15 cellular contexts compared by ENCODE assay signal in the genomic region with DNA sequence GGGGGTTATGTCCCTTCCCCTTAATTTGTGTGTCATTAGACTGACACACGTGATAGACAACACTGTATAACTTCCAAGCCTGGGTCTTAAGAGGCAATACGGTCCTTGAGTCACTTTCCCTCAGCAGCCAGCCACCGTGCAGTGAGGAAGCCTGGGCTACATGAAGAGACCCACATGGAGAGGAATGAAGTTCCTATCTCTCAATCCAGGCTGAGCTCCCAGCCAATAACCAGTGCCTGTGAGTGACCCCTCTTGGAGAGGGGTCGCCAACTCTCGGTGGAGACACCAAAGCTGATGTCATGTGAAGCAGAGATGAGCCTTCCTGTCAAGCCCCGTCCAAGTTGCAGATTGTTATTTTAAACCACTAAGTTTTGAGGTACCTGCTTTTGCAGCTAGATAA.
"Had no signal": no experiment of that assay in that cellular context is flagged by ENCODE, and none has a peak within 500 bp of the region (broad histone marks: within the 10 kb centered on the region; RNA-seq: fewer than 3 reads in every experiment).

No MANE protein-coding gene starts in this region.

- ATAC-seq: activated naive CD4-positive, alpha-beta T cell treated with anti-CD3 and anti-CD28 coated beads, Interleukin-2, amount 50 U/mL, for 72 hours; activated T-cell treated with anti-CD3 and anti-CD28 coated beads, Interleukin-2, amount 50 U/mL, for 4 hours; left lobe of liver had no signal

- H3K36me3 ChIP-seq: ovary had no signal

- H3K27me3 ChIP-seq: ovary had no signal

- H3K36me3 Mint-ChIP-seq: activated CD4-positive, alpha-beta memory T cell treated with anti-CD3 and anti-CD28 coated beads for 36 hours; activated naive CD4-positive, alpha-beta T cell treated with anti-CD3 and anti-CD28 coated beads, Interleukin-2, amount 50 U/mL, for 72 hours; brain had no signal

- DNase-seq: activated CD4-positive, alpha-beta memory T cell treated with anti-CD3 and anti-CD28 coated beads for 36 hours; activated CD4-positive, alpha-beta T cell treated with anti-CD3 and anti-CD28 coated beads for 1 hour; activated effector memory CD4-positive, alpha-beta T cell treated with anti-CD3 and anti-CD28 coated beads, Interleukin-2, amount 50 U/mL, for 16 hours; activated T-cell treated with anti-CD3 and anti-CD28 coated beads, Interleukin-2, amount 50 U/mL, for 4 hours; amniotic stem cell; hypothalamus; ovary; stimulated activated CD4-positive, alpha-beta T cell treated with anti-CD3 and anti-CD28 coated beads, Interleukin-4, amount 100 ng/mL, for 24 hours had no signal

- H3K4me3 Mint-ChIP-seq: activated CD4-positive, alpha-beta memory T cell treated with anti-CD3 and anti-CD28 coated beads for 36 hours; activated T-cell treated with anti-CD3 and anti-CD28 coated beads, Interleukin-2, amount 50 U/mL, for 4 hours; brain; dendritic cell treated with granulocyte-macrophage colony-stimulating factor and Interleukin-4, amounts not matched to agents 40 ng/mL and 50 ng/mL, for 4 days; nephron; T-helper 2 cell treated with Interferon-gamma antibody and Interleukin-4, amounts not matched to agents 5 μg/mL and 100 μg/mL, for 36 hours had no signal

- FAIRE-seq: urothelium cell line had no signal

- H3K9me3 Mint-ChIP-seq: activated CD4-positive, alpha-beta memory T cell treated with anti-CD3 and anti-CD28 coated beads for 36 hours; activated naive CD4-positive, alpha-beta T cell treated with anti-CD3 and anti-CD28 coated beads, Interleukin-2, amount 50 U/mL, for 72 hours; activated T-cell treated with anti-CD3 and anti-CD28 coated beads, Interleukin-2, amount 50 U/mL, for 4 hours; brain; nephron; T-helper 2 cell treated with Interferon-gamma antibody and Interleukin-4, amounts not matched to agents 5 μg/mL and 100 μg/mL, for 36 hours had no signal

- H3K4me3 ChIP-seq: ovary had no signal

- H3K27me3 Mint-ChIP-seq: activated CD4-positive, alpha-beta memory T cell treated with anti-CD3 and anti-CD28 coated beads for 36 hours; brain; dendritic cell treated with granulocyte-macrophage colony-stimulating factor and Interleukin-4, amounts not matched to agents 40 ng/mL and 50 ng/mL, for 4 days had no signal

- H3K9me3 ChIP-seq: ovary had no signal

- H3K27ac ChIP-seq: ovary had no signal

- H3K27ac Mint-ChIP-seq: activated CD4-positive, alpha-beta memory T cell treated with anti-CD3 and anti-CD28 coated beads for 36 hours; activated naive CD4-positive, alpha-beta T cell treated with anti-CD3 and anti-CD28 coated beads, Interleukin-2, amount 50 U/mL, for 72 hours; dendritic cell treated with granulocyte-macrophage colony-stimulating factor and Interleukin-4, amounts not matched to agents 40 ng/mL and 50 ng/mL, for 4 days; T-helper 2 cell treated with Interferon-gamma antibody and Interleukin-4, amounts not matched to agents 5 μg/mL and 100 μg/mL, for 36 hours had no signal
